22 cellular contexts compared by ENCODE assay signal in the genomic region with DNA sequence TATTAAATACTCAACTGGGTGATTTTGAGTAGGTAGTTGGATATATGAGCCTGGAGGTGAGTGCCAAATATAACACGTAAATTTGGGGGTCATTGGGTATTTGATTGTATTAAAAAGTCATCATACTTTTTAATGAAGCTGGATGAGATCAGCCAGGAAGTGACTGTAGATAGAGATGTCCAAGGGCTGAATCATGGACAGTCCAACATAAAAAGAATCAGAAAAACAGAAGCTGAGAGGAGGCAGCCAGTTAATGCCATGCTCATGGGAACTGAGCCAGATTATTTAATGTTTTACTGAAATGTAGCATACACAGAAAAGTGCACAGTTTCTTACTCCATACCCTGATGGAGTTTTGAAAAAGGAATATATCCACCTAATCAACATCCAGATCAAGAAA.
DNase-seq lines count a peak whose midpoint lies in the region; TF ChIP-seq lines count a peak whose summit lies in the region.
"Had no signal": no experiment of that assay in that cellular context is flagged by ENCODE, and none has a peak within 500 bp of the region (broad histone marks: within the 10 kb centered on the region; RNA-seq: fewer than 3 reads in every experiment).

No MANE protein-coding gene starts in this region.

- no peak overlapping the region for H3K9ac ChIP-seq in SK-N-SH

- peaks cover 12% of the 10 kb centered on the region for H3F3A ChIP-seq in SK-N-SH (replicated peaks; ENCODE audit: insufficient read depth)

- H3K27me3 ChIP-seq in SK-N-SH (ENCODE audit: insufficient read depth), result no peaks in the 10 kb centered on the region
- H3K27me3 ChIP-seq: dorsolateral prefrontal cortex, left lung, tibial artery had no signal

- H3K4me2 ChIP-seq in SK-N-SH, result peak overlapping the region; percentile 3; the same call in 1 of the 2 replicates

- H3K4me3 ChIP-seq in SK-N-SH (ENCODE audit: low read depth in 2 of 2, low read length in 1 of 2) (no peak overlapping the region), epithelial cell of proximal tubule (ENCODE audit: low read depth, low read length) (no peak overlapping the region)
- H3K4me3 ChIP-seq: dorsolateral prefrontal cortex, left lung, tibial artery had no signal

- TF ChIP-seq CTCF in SK-N-SH (IDR thresholded peaks at IDR 0.05) (no peak), epithelial cell of proximal tubule (conservative IDR thresholded peaks at IDR 0.05; ENCODE audit: low read depth, low read length) (no peak)

- TF ChIP-seq EP300 in SK-N-SH (IDR thresholded peaks at IDR 0.05; ENCODE audit: borderline replicate concordance in 1 of 2, low read depth in 1 of 2, low read length in 1 of 2), result 0 out of 4 replicates have a peak, but pooled peaks of 1 of the 2 experiments have one; percentile 10

- H3K9me2 ChIP-seq in SK-N-SH, result no peaks in the 10 kb centered on the region

- H3K4me1 ChIP-seq in SK-N-SH (ENCODE audit: control insufficient read depth in 1 of 2, insufficient read depth in 2 of 2, low read depth in 1 of 2, low read length in 1 of 2), result peaks cover 3 to 9% of the 10 kb centered on the region in 2 experiments; a peak in 3 of 4 replicates
- H3K4me1 ChIP-seq: Caco-2, left lung, tibial artery had no signal

- peak overlapping the region; percentile 6 to 29; a peak in 3 of 4 replicates for H3K27ac ChIP-seq in SK-N-SH (ENCODE audit: low read depth in 2 of 2, low read length in 1 of 2)
- H3K27ac ChIP-seq: dorsolateral prefrontal cortex, left lung, tibial artery had no signal

- peaks cover 0 to 4% of the 10 kb centered on the region in 2 experiments for H3K36me3 ChIP-seq in SK-N-SH (replicated peaks in 1 of 2; ENCODE audit: control insufficient read depth in 1 of 2, insufficient read depth in 2 of 2, low read length in 1 of 2)
- H3K36me3 ChIP-seq: left lung, tibial artery had no signal

- DNase-seq in ELR (ENCODE audit: low read depth) (peak; percentile 72), SK-N-SH (no peak), epithelial cell of proximal tubule (ENCODE audit: low read depth) (peak; percentile 9), non-pigmented ciliary epithelial cell (ENCODE audit: low read depth) (peak; percentile 4), cerebellum (ENCODE audit: low spot score) (no peak), NCI-H187 treated with DMSO at 0.1 percent for 48 hours (lab: John Stamatoyannopoulos, UW) (no peak), NOMO-1 treated with DMSO at 0.1 percent for 48 hours (lab: John Stamatoyannopoulos, UW; ENCODE audit: unreplicated experiment) (no peak)
- DNase-seq in stimulated activated CD4-positive, alpha-beta T cell treated with anti-CD3 and anti-CD28 coated beads, Interleukin-2, amount 100 ng/mL, for 24 hours, result no peak
- DNase-seq: activated CD4-positive, alpha-beta T cell treated with anti-CD3 and anti-CD28 coated beads, Interleukin-2, amount 50 U/mL, for 1 hour; activated CD8-positive, alpha-beta memory T cell treated with anti-CD3 and anti-CD28 coated beads, Interleukin-2, amount 50 U/mL, for 4 hours; activated naive CD8-positive, alpha-beta T cell treated with anti-CD3 and anti-CD28 coated beads for 36 hours; Caco-2; DND-41; dorsolateral prefrontal cortex; left lung; NCI-H1417 treated with DMSO at 0.1 percent for 48 hours; NCI-H526; nephron progenitor cell; posterior cingulate gyrus; SHP77; T-cell; tibial artery had no signal

- POLR2A ChIA-PET in SK-N-SH (lab: Yijun Ruan, JAX), result no interaction called here

- no peak for TF ChIP-seq RAD21 in SK-N-SH (IDR thresholded peaks at IDR 0.05; ENCODE audit: low read length)

- WGBS in SK-N-SH (ENCODE audit: low lambda C conversion rate), result 12% methylated on average over 1 of the region's 1 CpG

- H3K9me3 ChIP-seq in SK-N-SH, result no peaks in the 10 kb centered on the region
- H3K9me3 ChIP-seq: Caco-2, left lung, tibial artery had no signal

- H4K20me1 ChIP-seq in SK-N-SH (ENCODE audit: insufficient read depth), result no peaks in the 10 kb centered on the region

- no peak overlapping the region for H2AFZ ChIP-seq in SK-N-SH (ENCODE audit: low read depth)

- H3K79me2 ChIP-seq in SK-N-SH (ENCODE audit: insufficient read depth), result no peaks in the 10 kb centered on the region

- CTCF ChIA-PET in SK-N-SH (lab: Yijun Ruan, JAX), result no interaction called here

TF ChIP-seq in SK-N-SH, 30 proteins besides CTCF, POLR2A, EP300 and RAD21:
- TF ChIP-seq NFIC (IDR thresholded peaks at IDR 0.05; ENCODE audit: borderline replicate concordance), result peak; percentile 60; the same call in 1 of the 2 replicates
- peak; percentile 65 for TF ChIP-seq JUND (IDR thresholded peaks at IDR 0.05)
- no peak for TF ChIP-seq FOXM1 (IDR thresholded peaks at IDR 0.05; ENCODE audit: low read depth)
- TF ChIP-seq, protein P1, sequence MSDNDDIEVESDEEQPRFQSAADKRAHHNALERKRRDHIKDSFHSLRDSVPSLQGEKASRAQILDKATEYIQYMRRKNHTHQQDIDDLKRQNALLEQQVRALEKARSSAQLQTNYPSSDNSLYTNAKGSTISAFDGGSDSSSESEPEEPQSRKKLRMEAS (IDR thresholded peaks at IDR 0.05; ENCODE audit: low read depth), result 0 out of 2 replicates have a peak, but pooled peaks have one; percentile 19
- TF ChIP-seq RCOR1 (IDR thresholded peaks at IDR 0.05; ENCODE audit: low read length), result no peak
- peak; percentile 79; the same call in 1 of the 2 replicates for TF ChIP-seq FOSL2 (IDR thresholded peaks at IDR 0.05; ENCODE audit: borderline replicate concordance, low read depth)
- peak; percentile 65 for TF ChIP-seq TCF12 (IDR thresholded peaks at IDR 0.05)
- TF ChIP-seq, protein P2, sequence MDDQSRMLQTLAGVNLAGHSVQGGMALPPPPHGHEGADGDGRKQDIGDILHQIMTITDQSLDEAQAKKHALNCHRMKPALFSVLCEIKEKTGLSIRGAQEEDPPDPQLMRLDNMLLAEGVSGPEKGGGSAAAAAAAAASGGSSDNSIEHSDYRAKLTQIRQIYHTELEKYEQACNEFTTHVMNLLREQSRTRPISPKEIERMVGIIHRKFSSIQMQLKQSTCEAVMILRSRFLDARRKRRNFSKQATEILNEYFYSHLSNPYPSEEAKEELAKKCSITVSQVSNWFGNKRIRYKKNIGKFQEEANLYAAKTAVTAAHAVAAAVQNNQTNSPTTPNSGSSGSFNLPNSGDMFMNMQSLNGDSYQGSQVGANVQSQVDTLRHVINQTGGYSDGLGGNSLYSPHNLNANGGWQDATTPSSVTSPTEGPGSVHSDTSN (IDR thresholded peaks at IDR 0.05), result 0 out of 2 replicates have a peak, but pooled peaks have one; percentile 18
- TF ChIP-seq POLR2AphosphoS5 (IDR thresholded peaks at IDR 0.05; ENCODE audit: low read depth, low read length), result peak; percentile 18; the same call in 1 of the 2 replicates
- no peak for TF ChIP-seq GATA2 (CRISPR knock-in tag; IDR thresholded peaks at IDR 0.05)
- no peak for TF ChIP-seq SMC3 (IDR thresholded peaks at IDR 0.05; ENCODE audit: low read depth, low read length)
- no peak for TF ChIP-seq SIN3A (IDR thresholded peaks at IDR 0.05; ENCODE audit: borderline replicate concordance, low read depth, low read length)

Comparison
In these comparisons a context has a peak if more than half of its experiments do, and no peak if none do; other contexts are left out.
1. DNase-seq: peak in ELR (single experiment), epithelial cell of proximal tubule (single experiment) and non-pigmented ciliary epithelial cell (single experiment); none in SK-N-SH (single experiment), stimulated activated CD4-positive, alpha-beta T cell treated with anti-CD3 and anti-CD28 coated beads, Interleukin-2, amount 100 ng/mL, for 24 hours (0 of 2), cerebellum (single experiment), NCI-H187 treated with DMSO at 0.1 percent for 48 hours (single experiment) and NOMO-1 treated with DMSO at 0.1 percent for 48 hours (single experiment).